In genomic region chr3:116886202-116886893, GRCh38 we compare ENCODE assay signal across 1 cellular context.
TF ChIP-seq lines count a peak whose summit lies in the region.

No MANE protein-coding gene starts in this region.

TF ChIP-seq in GM23338, 12 proteins besides CTCF, POLR2A, EP300 and RAD21 (continued from another document):
- TF ChIP-seq REST (IDR thresholded peaks at IDR 0.05; ENCODE audit: unreplicated experiment) (no peak), EZH2 (IDR thresholded peaks at IDR 0.05; ENCODE audit: low read depth, unreplicated experiment) (no peak), ZNF331 (CRISPR knock-in tag; IDR thresholded peaks at IDR 0.05; ENCODE audit: low read depth) (no peak), NANOG (IDR thresholded peaks at IDR 0.05; ENCODE audit: borderline replicate concordance) (no peak), ZNF114 (CRISPR knock-in tag; IDR thresholded peaks at IDR 0.05) (no peak), STAT1 (IDR thresholded peaks at IDR 0.05; ENCODE audit: unreplicated experiment) (no peak), CREB1 (CRISPR knock-in tag; IDR thresholded peaks at IDR 0.05; ENCODE audit: low read depth) (no peak)
- TF ChIP-seq, protein P1, sequence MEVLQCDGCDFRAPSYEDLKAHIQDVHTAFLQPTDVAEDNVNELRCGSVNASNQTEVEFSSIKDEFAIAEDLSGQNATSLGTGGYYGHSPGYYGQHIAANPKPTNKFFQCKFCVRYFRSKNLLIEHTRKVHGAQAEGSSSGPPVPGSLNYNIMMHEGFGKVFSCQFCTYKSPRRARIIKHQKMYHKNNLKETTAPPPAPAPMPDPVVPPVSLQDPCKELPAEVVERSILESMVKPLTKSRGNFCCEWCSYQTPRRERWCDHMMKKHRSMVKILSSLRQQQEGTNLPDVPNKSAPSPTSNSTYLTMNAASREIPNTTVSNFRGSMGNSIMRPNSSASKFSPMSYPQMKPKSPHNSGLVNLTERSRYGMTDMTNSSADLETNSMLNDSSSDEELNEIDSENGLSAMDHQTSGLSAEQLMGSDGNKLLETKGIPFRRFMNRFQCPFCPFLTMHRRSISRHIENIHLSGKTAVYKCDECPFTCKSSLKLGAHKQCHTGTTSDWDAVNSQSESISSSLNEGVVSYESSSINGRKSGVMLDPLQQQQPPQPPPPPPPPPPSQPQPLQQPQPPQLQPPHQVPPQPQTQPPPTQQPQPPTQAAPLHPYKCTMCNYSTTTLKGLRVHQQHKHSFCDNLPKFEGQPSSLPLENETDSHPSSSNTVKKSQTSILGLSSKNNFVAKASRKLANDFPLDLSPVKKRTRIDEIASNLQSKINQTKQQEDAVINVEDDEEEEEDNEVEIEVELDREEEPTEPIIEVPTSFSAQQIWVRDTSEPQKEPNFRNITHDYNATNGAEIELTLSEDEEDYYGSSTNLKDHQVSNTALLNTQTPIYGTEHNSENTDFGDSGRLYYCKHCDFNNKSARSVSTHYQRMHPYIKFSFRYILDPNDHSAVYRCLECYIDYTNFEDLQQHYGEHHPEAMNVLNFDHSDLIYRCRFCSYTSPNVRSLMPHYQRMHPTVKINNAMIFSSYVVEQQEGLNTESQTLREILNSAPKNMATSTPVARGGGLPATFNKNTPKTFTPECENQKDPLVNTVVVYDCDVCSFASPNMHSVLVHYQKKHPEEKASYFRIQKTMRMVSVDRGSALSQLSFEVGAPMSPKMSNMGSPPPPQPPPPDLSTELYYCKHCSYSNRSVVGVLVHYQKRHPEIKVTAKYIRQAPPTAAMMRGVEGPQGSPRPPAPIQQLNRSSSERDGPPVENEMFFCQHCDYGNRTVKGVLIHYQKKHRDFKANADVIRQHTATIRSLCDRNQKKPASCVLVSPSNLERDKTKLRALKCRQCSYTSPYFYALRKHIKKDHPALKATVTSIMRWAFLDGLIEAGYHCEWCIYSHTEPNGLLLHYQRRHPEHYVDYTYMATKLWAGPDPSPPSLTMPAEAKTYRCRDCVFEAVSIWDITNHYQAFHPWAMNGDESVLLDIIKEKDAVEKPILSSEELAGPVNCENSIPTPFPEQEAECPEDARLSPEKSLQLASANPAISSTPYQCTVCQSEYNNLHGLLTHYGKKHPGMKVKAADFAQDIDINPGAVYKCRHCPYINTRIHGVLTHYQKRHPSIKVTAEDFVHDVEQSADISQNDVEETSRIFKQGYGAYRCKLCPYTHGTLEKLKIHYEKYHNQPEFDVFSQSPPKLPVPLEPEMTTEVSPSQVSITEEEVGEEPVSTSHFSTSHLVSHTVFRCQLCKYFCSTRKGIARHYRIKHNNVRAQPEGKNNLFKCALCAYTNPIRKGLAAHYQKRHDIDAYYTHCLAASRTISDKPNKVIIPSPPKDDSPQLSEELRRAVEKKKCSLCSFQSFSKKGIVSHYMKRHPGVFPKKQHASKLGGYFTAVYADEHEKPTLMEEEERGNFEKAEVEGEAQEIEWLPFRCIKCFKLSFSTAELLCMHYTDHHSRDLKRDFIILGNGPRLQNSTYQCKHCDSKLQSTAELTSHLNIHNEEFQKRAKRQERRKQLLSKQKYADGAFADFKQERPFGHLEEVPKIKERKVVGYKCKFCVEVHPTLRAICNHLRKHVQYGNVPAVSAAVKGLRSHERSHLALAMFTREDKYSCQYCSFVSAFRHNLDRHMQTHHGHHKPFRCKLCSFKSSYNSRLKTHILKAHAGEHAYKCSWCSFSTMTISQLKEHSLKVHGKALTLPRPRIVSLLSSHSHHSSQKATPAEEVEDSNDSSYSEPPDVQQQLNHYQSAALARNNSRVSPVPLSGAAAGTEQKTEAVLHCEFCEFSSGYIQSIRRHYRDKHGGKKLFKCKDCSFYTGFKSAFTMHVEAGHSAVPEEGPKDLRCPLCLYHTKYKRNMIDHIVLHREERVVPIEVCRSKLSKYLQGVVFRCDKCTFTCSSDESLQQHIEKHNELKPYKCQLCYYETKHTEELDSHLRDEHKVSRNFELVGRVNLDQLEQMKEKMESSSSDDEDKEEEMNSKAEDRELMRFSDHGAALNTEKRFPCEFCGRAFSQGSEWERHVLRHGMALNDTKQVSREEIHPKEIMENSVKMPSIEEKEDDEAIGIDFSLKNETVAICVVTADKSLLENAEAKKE (CRISPR knock-in tag; IDR thresholded peaks at IDR 0.05) = no peak
TF ChIP-seq in GM23338: peak in this region for 0.
